In genomic region chrX:40086569-40087335, GRCh38 we compare ENCODE assay signal across 11 cellular contexts. TPM values are rescaled to one million over a fixed set of nuclear protein-coding genes. Genes with fewer than 3 reads are reported as not detected.
A peak's percentile ranks its signal among the peaks of the same experiment; 100 is the strongest.
DNase-seq lines count a peak whose midpoint lies in the region; ATAC-seq and TF ChIP-seq lines count a peak whose summit lies in the region.
"Had no signal": no experiment of that assay in that cellular context is flagged by ENCODE, and none has a peak within 500 bp of the region (broad histone marks: within the 10 kb centered on the region; RNA-seq: fewer than 3 reads in every experiment).

No MANE protein-coding gene starts in this region.

- no peaks in the 10 kb centered on the region for H3K36me3 ChIP-seq in neural progenitor cell
- H3K36me3 ChIP-seq: upper lobe of left lung had no signal

- peaks cover 35% of the 10 kb centered on the region for H3F3A ChIP-seq in neural progenitor cell (ENCODE audit: low read depth)

- peaks cover 67% of the 10 kb centered on the region for H3K4me1 Mint-ChIP-seq in neural progenitor cell

- H3K36me3 Mint-ChIP-seq in neural progenitor cell = peaks cover 2% of the 10 kb centered on the region
- H3K36me3 Mint-ChIP-seq: memory B cell had no signal

- no peak overlapping the region for H3K4me3 ChIP-seq in neural progenitor cell
- H3K4me3 ChIP-seq: upper lobe of left lung had no signal

- peak overlapping the region; percentile 19 for H3K4me3 Mint-ChIP-seq in neural progenitor cell
- H3K4me3 Mint-ChIP-seq: memory B cell had no signal

- H3K27me3 ChIP-seq in neural progenitor cell = peaks cover 93% of the 10 kb centered on the region

- peaks cover 20% of the 10 kb centered on the region for H3K9me3 Mint-ChIP-seq in neural progenitor cell
- H3K9me3 Mint-ChIP-seq: memory B cell had no signal

- no peak overlapping the region for H3K27ac Mint-ChIP-seq in neural progenitor cell
- H3K27ac Mint-ChIP-seq: memory B cell had no signal

- peaks cover 87% of the 10 kb centered on the region for H3K4me1 ChIP-seq in neural progenitor cell

- H3K9me3 ChIP-seq in neural progenitor cell (ENCODE audit: low read depth) = no peaks in the 10 kb centered on the region
- H3K9me3 ChIP-seq: upper lobe of left lung had no signal

- H3K9ac ChIP-seq in neural progenitor cell = no peak overlapping the region

- H4K20me1 ChIP-seq in neural progenitor cell (ENCODE audit: low read depth) = peaks cover 100% of the 10 kb centered on the region

- H3K27ac ChIP-seq in C4-2B (peak overlapping the region; percentile 82), neural progenitor cell (no peak overlapping the region)
- H3K27ac ChIP-seq: upper lobe of left lung had no signal

- H2AFZ ChIP-seq in neural progenitor cell (replicated peaks) = no peak overlapping the region

- no peak for ATAC-seq in HG03432 (IDR thresholded peaks at IDR 0.05; ENCODE audit: unreplicated experiment)
- no peak for ATAC-seq in GM21360 (IDR thresholded peaks at IDR 0.05; ENCODE audit: unreplicated experiment)
- no peak for ATAC-seq in activated CD4-positive, CD25-positive, alpha-beta regulatory T cell treated with anti-CD3 and anti-CD28 coated beads, Interleukin-2, amount 50 U/mL, for 24 hours

- peak overlapping the region; percentile 70 for H3K4me2 ChIP-seq in neural progenitor cell

- DNase-seq in NCI-H69 (lab: John Stamatoyannopoulos, UW) (peak; percentile 18), epidermal melanocyte (ENCODE audit: insufficient read length, low spot score) (peak; percentile 84), neural progenitor cell (ENCODE audit: low spot score) (peak; percentile 57), iPS-NIHi7 (ENCODE audit: extremely low spot score) (no peak)
- DNase-seq: activated naive CD4-positive, alpha-beta T cell treated with Interleukin-2 at 50 U/mL for 16 hours had no signal

- TF ChIP-seq CTCF in C4-2B (conservative IDR thresholded peaks at IDR 0.05) = no peak
- TF ChIP-seq CTCF in neural progenitor cell (IDR thresholded peaks at IDR 0.05) = no peak

- H3K79me2 ChIP-seq in neural progenitor cell (ENCODE audit: low read depth) = peaks cover 100% of the 10 kb centered on the region

- H3K27me3 Mint-ChIP-seq in neural progenitor cell (ENCODE audit: insufficient read depth, low read depth) = peaks cover 8% of the 10 kb centered on the region
- H3K27me3 Mint-ChIP-seq: memory B cell had no signal

RNA-seq across cellular contexts. Expression of gene BCOR, which starts 11.0 kb away (rescaled TPM):
- total RNA-seq in neural progenitor cell (ENCODE audit: low replicate concordance) = 29.5 and 32.4 TPM in 2 replicates
